Comparison of ENCODE assay signal across 23 cellular contexts in genomic region chr22:42065408-42066132, GRCh38. TPM values are rescaled to one million over a fixed set of nuclear protein-coding genes. Genes with fewer than 3 reads are reported as not detected.
DNase-seq lines count a peak whose midpoint lies in the region; ATAC-seq and TF ChIP-seq lines count a peak whose summit lies in the region.
"Had no signal": no experiment of that assay in that cellular context is flagged by ENCODE, and none has a peak within 500 bp of the region (broad histone marks: within the 10 kb centered on the region; RNA-seq: fewer than 3 reads in every experiment).

No MANE protein-coding gene starts in this region.

- H3K4me3 Mint-ChIP-seq in CD14-positive monocyte (no peak overlapping the region), endodermal cell (no peak overlapping the region)
- H3K4me3 Mint-ChIP-seq: activated CD8-positive, alpha-beta T cell treated with anti-CD3 and anti-CD28 coated beads for 36 hours; activated naive CD8-positive, alpha-beta T cell treated with anti-CD3 and anti-CD28 coated beads for 36 hours; activated T-cell treated with anti-CD3 and anti-CD28 coated beads, Interleukin-2, amount 50 U/mL, for 72 hours; mesothelial cell of epicardium; natural killer cell had no signal

- no peak for TF ChIP-seq CTCF in CD14-positive monocyte (IDR thresholded peaks at IDR 0.05)
- no peak for TF ChIP-seq CTCF in endodermal cell (conservative IDR thresholded peaks at IDR 0.05)
- no peak for TF ChIP-seq CTCF in lower leg skin (IDR thresholded peaks at IDR 0.05)

- H3K27ac Mint-ChIP-seq in CD14-positive monocyte (peak overlapping the region in 5 of 7 donors; percentile 24 to 52 (median 33)), endodermal cell (peak overlapping the region; percentile 56)
- H3K27ac Mint-ChIP-seq: activated CD8-positive, alpha-beta T cell treated with anti-CD3 and anti-CD28 coated beads for 36 hours; activated naive CD8-positive, alpha-beta T cell treated with anti-CD3 and anti-CD28 coated beads for 36 hours; activated T-cell treated with anti-CD3 and anti-CD28 coated beads, Interleukin-2, amount 50 U/mL, for 72 hours; mesothelial cell of epicardium; natural killer cell had no signal

- no peak for ATAC-seq in GM18517 (IDR thresholded peaks at IDR 0.05; ENCODE audit: unreplicated experiment)
- ATAC-seq: activated CD8-positive, alpha-beta T cell treated with anti-CD3 and anti-CD28 coated beads for 36 hours; activated T-cell treated with anti-CD3 and anti-CD28 coated beads, Interleukin-2, amount 50 U/mL, for 72 hours; natural killer cell had no signal

- peak overlapping the region; percentile 55; the same call in 1 of the 2 replicates for H3K27ac ChIP-seq in HUES6 (ENCODE audit: low read depth, low read length)
- no peak overlapping the region for H3K27ac ChIP-seq in endodermal cell (ENCODE audit: low read depth, low read length)
- H3K27ac ChIP-seq: C4-2B, coronary artery, GM23248, thoracic aorta had no signal

- H3K27me3 Mint-ChIP-seq in CD14-positive monocyte (ENCODE audit: low read depth in 3 of 3): peaks cover 0 to 2% (median 0%) of the 10 kb centered on the region in 3 donors
- H3K27me3 Mint-ChIP-seq in endodermal cell (ENCODE audit: insufficient read depth): no peaks in the 10 kb centered on the region
- H3K27me3 Mint-ChIP-seq: activated CD8-positive, alpha-beta T cell treated with anti-CD3 and anti-CD28 coated beads for 36 hours; activated naive CD8-positive, alpha-beta T cell treated with anti-CD3 and anti-CD28 coated beads for 36 hours had no signal

- H3K9me3 ChIP-seq in HUES6 (ENCODE audit: control insufficient read depth, insufficient read depth, low read depth, low read length): no peaks in the 10 kb centered on the region
- H3K9me3 ChIP-seq in endodermal cell (ENCODE audit: control insufficient read depth, low read length): no peaks in the 10 kb centered on the region
- H3K9me3 ChIP-seq: thoracic aorta had no signal

- H3K4me1 ChIP-seq in HUES6 (ENCODE audit: control insufficient read depth, insufficient read depth, low read length) (peaks cover 27% of the 10 kb centered on the region), endodermal cell (ENCODE audit: control insufficient read depth, insufficient read depth, low read length) (no peaks in the 10 kb centered on the region)

- H3K36me3 Mint-ChIP-seq in CD14-positive monocyte: peaks cover 74 to 84% of the 10 kb centered on the region in 2 donors
- H3K36me3 Mint-ChIP-seq in endodermal cell (ENCODE audit: low read depth): peaks cover 51% of the 10 kb centered on the region
- H3K36me3 Mint-ChIP-seq: natural killer cell had no signal

- intact Hi-C loops in CD14-positive monocyte (cut with micrococcal nuclease): no loop called here
- intact Hi-C loops in lower leg skin (cut with DNase I; ENCODE audit: low total_unique reads): no loop called here

- peak overlapping the region; percentile 30 for H3K9ac ChIP-seq in HUES6 (ENCODE audit: low read length)
- no peak overlapping the region for H3K9ac ChIP-seq in endodermal cell (ENCODE audit: extremely low read depth, low read length, poor library complexity, severe bottlenecking)
- H3K9ac ChIP-seq: GM23248 had no signal

- H3K4me3 ChIP-seq in HUES6 (ENCODE audit: low read depth, low read length): peak overlapping the region; percentile 34
- H3K4me3 ChIP-seq in endodermal cell (ENCODE audit: low read length): no peak overlapping the region
- H3K4me3 ChIP-seq in lower leg skin (ENCODE audit: low read depth, poor library complexity, severe bottlenecking): no peak overlapping the region
- H3K4me3 ChIP-seq: coronary artery, GM23248, thoracic aorta had no signal

- H3K36me3 ChIP-seq in HUES6 (ENCODE audit: control insufficient read depth, insufficient read depth, low read length): peaks cover 54% of the 10 kb centered on the region
- H3K36me3 ChIP-seq in endodermal cell (ENCODE audit: control insufficient read depth, insufficient read depth, low read length): peaks cover 20% of the 10 kb centered on the region

- no peak for TF ChIP-seq POLR2A in lower leg skin (IDR thresholded peaks at IDR 0.05)

- no peaks in the 10 kb centered on the region for H3K27me3 ChIP-seq in HUES6 (ENCODE audit: control insufficient read depth, insufficient read depth, low read length)
- H3K27me3 ChIP-seq in endodermal cell (ENCODE audit: control insufficient read depth, insufficient read depth, low read length, poor library complexity, severe bottlenecking): no peaks in the 10 kb centered on the region

- DNase-seq in CD14-positive monocyte (ENCODE audit: low spot score) (no peak), endodermal cell (peak; percentile 81), lower leg skin (ENCODE audit: low spot score in 2 of 2) (peak; percentile 7 to 74), SIG-M5 treated with dmso at 0.1 percent for 504 hours (lab: John Stamatoyannopoulos, UW; ENCODE audit: unreplicated experiment) (no peak), GDM1 (lab: John Stamatoyannopoulos, UW) (no peak), cortex of kidney (lab: John Stamatoyannopoulos, UW) (no peak)
- DNase-seq: ACHN; activated CD8-positive, alpha-beta T cell treated with anti-CD3 and anti-CD28 coated beads for 36 hours; activated naive CD8-positive, alpha-beta T cell treated with anti-CD3 and anti-CD28 coated beads for 36 hours; activated T-cell treated with anti-CD3 and anti-CD28 coated beads, Interleukin-2, amount 50 U/mL, for 72 hours; GM23248; Kasumi-1; natural killer cell; NCI-H1048; NCI-H2029; stimulated activated CD4-positive, alpha-beta T cell treated with anti-CD3 and anti-CD28 coated beads, Interleukin-2, amount 100 ng/mL, for 24 hours; stimulated activated naive CD4-positive, alpha-beta T cell had no signal

- H3K4me1 Mint-ChIP-seq in CD14-positive monocyte (peaks cover 38% of the 10 kb centered on the region), endodermal cell (peaks cover 15% of the 10 kb centered on the region)

- WGBS in endodermal cell (ENCODE audit: insufficient coverage in 1 of 2, insufficient read length in 1 of 2), 2 experiments: 70 to 81% methylated on average over 10 to 14 of the region's 14 CpGs
- WGBS in lower leg skin, 2 donors: 85 to 88% methylated on average over 14 of the region's 14 CpGs

- H3K9me3 Mint-ChIP-seq in CD14-positive monocyte (peaks cover 0 to 11% (median 7%) of the 10 kb centered on the region in 7 donors), endodermal cell (no peaks in the 10 kb centered on the region)
- H3K9me3 Mint-ChIP-seq: activated CD8-positive, alpha-beta T cell treated with anti-CD3 and anti-CD28 coated beads for 36 hours; activated naive CD8-positive, alpha-beta T cell treated with anti-CD3 and anti-CD28 coated beads for 36 hours; activated T-cell treated with anti-CD3 and anti-CD28 coated beads, Interleukin-2, amount 50 U/mL, for 72 hours; mesothelial cell of epicardium; natural killer cell had no signal

RNA-seq across cellular contexts. Expression of gene NAGA, which starts 5.0 kb away (rescaled TPM):
- polyA plus RNA-seq in CD14-positive monocyte: 100 to 1,000 TPM; 200 to 218 TPM
- 10 to 100 TPM; 19.2 to 25.4 TPM for total RNA-seq in endodermal cell
- 26.3 TPM for polyA plus RNA-seq in endodermal cell (2013, experiment 1 of 2)
- polyA plus RNA-seq in endodermal cell (2013, experiment 2 of 2): 27.6 TPM
- total RNA-seq in lower leg skin: 10 to 100 TPM; 13.1 to 26.2 (median 17.3) TPM

RNA-seq across cellular contexts. Expression of gene PHETA2, which starts 8.5 kb away (rescaled TPM):
- 1 to 10 TPM; 2.4 to 3.6 TPM for polyA plus RNA-seq in CD14-positive monocyte
- total RNA-seq in endodermal cell (1 to 10 TPM; 8.1 to 9.0 TPM), lower leg skin (10 to 100 TPM in 2 of 4 donors, 1 to 10 TPM in 2; 4.1 to 13.0 (median 11.3) TPM)
- 2.6 TPM for polyA plus RNA-seq in endodermal cell (2013, experiment 1 of 2)
- polyA plus RNA-seq in endodermal cell (2013, experiment 2 of 2): 2.5 TPM

RNA-seq across cellular contexts. Expression of gene SMDT1, which starts 13.9 kb away (rescaled TPM):
- polyA plus RNA-seq in CD14-positive monocyte: 100 to 1,000 TPM; 180 to 182 TPM
- 10 to 100 TPM; 29.5 to 41.3 TPM for total RNA-seq in endodermal cell
- polyA plus RNA-seq in endodermal cell (2013, experiment 1 of 2): 78.4 TPM
- polyA plus RNA-seq in endodermal cell (2013, experiment 2 of 2): 71.9 TPM
- total RNA-seq in lower leg skin: 10 to 100 TPM; 11.2 to 21.9 (median 12.6) TPM

RNA-seq across cellular contexts. Expression of gene NDUFA6, which starts 25.0 kb away (rescaled TPM):
- polyA plus RNA-seq in CD14-positive monocyte: 100 to 1,000 TPM; 138 to 167 TPM
- total RNA-seq in endodermal cell (100 to 1,000 TPM in 1 of 2 donors, 10 to 100 TPM in 1; 83.4 to 103 TPM), lower leg skin (10 to 100 TPM; 48.8 to 74.7 (median 58.4) TPM)
- polyA plus RNA-seq in endodermal cell (2013, experiment 1 of 2): 109 TPM
- polyA plus RNA-seq in endodermal cell (2013, experiment 2 of 2): 122 TPM

Comparison
In these comparisons a context has a peak if more than half of its experiments do, and no peak if none do; other contexts are left out.
1. DNase-seq: peak in endodermal cell (single experiment) and lower leg skin (2 of 2); none in CD14-positive monocyte (single experiment), SIG-M5 treated with dmso at 0.1 percent for 504 hours (single experiment), GDM1 (single experiment) and cortex of kidney (single experiment).